In genomic region chr13:90107658-90108057, GRCh38 we compare ENCODE assay signal across 32 cellular contexts.
"Had no signal": no experiment of that assay in that cellular context is flagged by ENCODE, and none has a peak within 500 bp of the region (broad histone marks: within the 10 kb centered on the region; RNA-seq: fewer than 3 reads in every experiment).

No MANE protein-coding gene starts in this region.

- H3K36me3 ChIP-seq: brain microvascular endothelial cell, MG63 had no signal

- DNase-seq: activated B cell treated with CpG ODN at 0.5 μM for 24 hours; activated CD4-positive, alpha-beta memory T cell treated with anti-CD3 and anti-CD28 coated beads, Interleukin-2, amount 10 ng/mL, durations not matched to agents 7 days and 5 days; activated CD4-positive, alpha-beta T cell treated with anti-CD3 and anti-CD28 coated beads for 1 hour; activated CD4-positive, alpha-beta T cell treated with anti-CD3 and anti-CD28 coated beads for 48 hours; activated CD8-positive, alpha-beta memory T cell treated with anti-CD3 and anti-CD28 coated beads for 24 hours; activated CD8-positive, alpha-beta memory T cell treated with anti-CD3 and anti-CD28 coated beads, Interleukin-2, amount 10 ng/mL, durations not matched to agents 7 days and 5 days; activated CD8-positive, alpha-beta memory T cell treated with anti-CD3 and anti-CD28 coated beads, Interleukin-2, amount 50 U/mL, for 48 hours; activated effector memory CD4-positive, alpha-beta T cell treated with anti-CD3 and anti-CD28 coated beads, Interleukin-2, amount 50 U/mL, for 16 hours; activated naive CD4-positive, alpha-beta T cell; activated naive CD4-positive, alpha-beta T cell treated with anti-CD3 and anti-CD28 coated beads, Interleukin-2, amount 50 U/mL, for 16 hours; activated naive CD8-positive, alpha-beta T cell treated with anti-CD3 and anti-CD28 coated beads for 36 hours; activated T-cell treated with anti-CD3 and anti-CD28 coated beads, Interleukin-2, amount 50 U/mL, for 72 hours; amniotic stem cell; brain microvascular endothelial cell; central memory CD4-positive, alpha-beta T cell; Kasumi-1; KG1; MG63; NCI-H1048; NCI-H1436 treated with DMSO at 0.1 percent for 48 hours; NCI-H1694 treated with DMSO at 0.1 percent for 48 hours; NCI-H2029; NCI-H345; NCI-H524 treated with DMSO at 0.1 percent for 48 hours; PC-3; Right ventricle myocardium superior; SW 1271; T-helper 1 cell; T-helper 2 cell; T-helper 9 cell had no signal

- H3K9me3 ChIP-seq: MG63 had no signal

- H3K4me1 Mint-ChIP-seq: activated B cell treated with CpG ODN at 0.5 μM for 24 hours; activated CD4-positive, alpha-beta memory T cell treated with anti-CD3 and anti-CD28 coated beads, Interleukin-2, amount 10 ng/mL, durations not matched to agents 7 days and 5 days; activated CD8-positive, alpha-beta memory T cell treated with anti-CD3 and anti-CD28 coated beads, Interleukin-2, amount 10 ng/mL, durations not matched to agents 7 days and 5 days; activated naive CD8-positive, alpha-beta T cell treated with anti-CD3 and anti-CD28 coated beads for 36 hours; activated T-helper 17 cell treated with anti-CD3 and anti-CD28 coated beads, Interleukin-2, amount 50 U/mL, for 72 hours had no signal

- H3K27me3 Mint-ChIP-seq: activated B cell treated with CpG ODN at 0.5 μM for 24 hours; activated CD4-positive, alpha-beta memory T cell treated with anti-CD3 and anti-CD28 coated beads, Interleukin-2, amount 10 ng/mL, durations not matched to agents 7 days and 5 days; activated CD8-positive, alpha-beta memory T cell treated with anti-CD3 and anti-CD28 coated beads, Interleukin-2, amount 10 ng/mL, durations not matched to agents 7 days and 5 days; activated naive CD8-positive, alpha-beta T cell treated with anti-CD3 and anti-CD28 coated beads for 36 hours; activated T-helper 17 cell treated with anti-CD3 and anti-CD28 coated beads, Interleukin-2, amount 50 U/mL, for 72 hours had no signal

- ATAC-seq: activated CD8-positive, alpha-beta memory T cell treated with anti-CD3 and anti-CD28 coated beads, Interleukin-2, amount 10 ng/mL, durations not matched to agents 7 days and 5 days; activated T-cell treated with anti-CD3 and anti-CD28 coated beads, Interleukin-2, amount 50 U/mL, for 72 hours; activated T-helper 17 cell treated with anti-CD3 and anti-CD28 coated beads, Interleukin-2, amount 50 U/mL, for 72 hours; PC-3 had no signal

- H3K4me3 Mint-ChIP-seq: activated B cell treated with CpG ODN at 0.5 μM for 24 hours; activated CD4-positive, alpha-beta memory T cell treated with anti-CD3 and anti-CD28 coated beads, Interleukin-2, amount 10 ng/mL, durations not matched to agents 7 days and 5 days; activated CD8-positive, alpha-beta memory T cell treated with anti-CD3 and anti-CD28 coated beads, Interleukin-2, amount 10 ng/mL, durations not matched to agents 7 days and 5 days; activated naive CD8-positive, alpha-beta T cell treated with anti-CD3 and anti-CD28 coated beads for 36 hours; activated T-cell treated with anti-CD3 and anti-CD28 coated beads, Interleukin-2, amount 50 U/mL, for 72 hours; activated T-helper 17 cell treated with anti-CD3 and anti-CD28 coated beads, Interleukin-2, amount 50 U/mL, for 72 hours had no signal

- H3K27me3 ChIP-seq: brain microvascular endothelial cell, MG63 had no signal

- H3K27ac ChIP-seq: brain microvascular endothelial cell, VCaP had no signal

- H3K4me3 ChIP-seq: MG63 had no signal

- H3K27ac Mint-ChIP-seq: activated B cell treated with CpG ODN at 0.5 μM for 24 hours; activated CD4-positive, alpha-beta memory T cell treated with anti-CD3 and anti-CD28 coated beads, Interleukin-2, amount 10 ng/mL, durations not matched to agents 7 days and 5 days; activated CD8-positive, alpha-beta memory T cell treated with anti-CD3 and anti-CD28 coated beads, Interleukin-2, amount 10 ng/mL, durations not matched to agents 7 days and 5 days; activated naive CD8-positive, alpha-beta T cell treated with anti-CD3 and anti-CD28 coated beads for 36 hours; activated T-cell treated with anti-CD3 and anti-CD28 coated beads, Interleukin-2, amount 50 U/mL, for 72 hours; activated T-helper 17 cell treated with anti-CD3 and anti-CD28 coated beads, Interleukin-2, amount 50 U/mL, for 72 hours had no signal
